1 cellular context compared by ENCODE assay signal in genomic region chr6:156686429-156686939, GRCh38.
TF ChIP-seq lines count a peak whose summit lies in the region.

No MANE protein-coding gene starts in this region.

TF ChIP-seq in HepG2, 621 proteins besides CTCF, POLR2A, EP300 and RAD21 (continued from another document):
- TF ChIP-seq ZC3H4 (CRISPR knock-in tag; IDR thresholded peaks at IDR 0.05; ENCODE audit: borderline replicate concordance) (0 out of 2 replicates have a peak, but pooled peaks have one; percentile 21), ZNF362 (CRISPR knock-in tag; IDR thresholded peaks at IDR 0.05; ENCODE audit: borderline replicate concordance) (0 out of 2 replicates have a peak, but pooled peaks have one; percentile 6), HNF1B (CRISPR knock-in tag; IDR thresholded peaks at IDR 0.05) (0 out of 2 replicates have a peak, but pooled peaks have one; percentile 30), HNRNPK (IDR thresholded peaks at IDR 0.05; ENCODE audit: low read depth, low read length, poor library complexity, severe bottlenecking) (peak; percentile 64), HMGXB4 (CRISPR knock-in tag; IDR thresholded peaks at IDR 0.05; ENCODE audit: borderline replicate concordance in 1 of 2, low read depth in 1 of 2) (peak; percentile 50 to 71; a peak in 2 of 4 replicates), ZBTB34 (CRISPR knock-in tag; IDR thresholded peaks at IDR 0.05) (0 out of 2 replicates have a peak, but pooled peaks have one; percentile 10), IKZF5 (CRISPR knock-in tag; IDR thresholded peaks at IDR 0.05) (0 out of 2 replicates have a peak, but pooled peaks have one; percentile 1), GLMP (CRISPR knock-in tag; IDR thresholded peaks at IDR 0.05; ENCODE audit: borderline replicate concordance) (no peak), TEAD3 (CRISPR knock-in tag; optimal IDR thresholded peaks at IDR 0.05; ENCODE audit: borderline replicate concordance) (peak; percentile 12), SAP130 (CRISPR knock-in tag; IDR thresholded peaks at IDR 0.05; ENCODE audit: low read depth) (peak; percentile 70), ZNF607 (CRISPR knock-in tag; IDR thresholded peaks at IDR 0.05; ENCODE audit: borderline replicate concordance) (0 out of 2 replicates have a peak, but pooled peaks have one; percentile 6), PLSCR1 (CRISPR knock-in tag; IDR thresholded peaks at IDR 0.05; ENCODE audit: borderline replicate concordance) (no peak), MAFF (IDR thresholded peaks at IDR 0.05; ENCODE audit: low read depth, low read length) (no peak), ZNF616 (CRISPR knock-in tag; IDR thresholded peaks at IDR 0.05; ENCODE audit: low read depth) (no peak), BCL6 (CRISPR knock-in tag; IDR thresholded peaks at IDR 0.05) (no peak), CEBPG (CRISPR knock-in tag; IDR thresholded peaks at IDR 0.05) (no peak), NR2C2 (CRISPR knock-in tag; IDR thresholded peaks at IDR 0.05; ENCODE audit: borderline replicate concordance) (peak; percentile 3; the same call in 1 of the 2 replicates), ZMYM4 (CRISPR knock-in tag; IDR thresholded peaks at IDR 0.05) (0 out of 2 replicates have a peak, but pooled peaks have one; percentile 0), CBX2 (IDR thresholded peaks at IDR 0.05; ENCODE audit: low read depth, low read length) (peak; percentile 46; the same call in 1 of the 2 replicates), CBX2 (CRISPR knock-in tag; IDR thresholded peaks at IDR 0.05; ENCODE audit: low read depth) (no peak), ZNF549 (CRISPR knock-in tag; IDR thresholded peaks at IDR 0.05) (no peak), CREB1 (IDR thresholded peaks at IDR 0.05) (no peak), CREB1 (CRISPR knock-in tag; IDR thresholded peaks at IDR 0.05) (peak; percentile 63), ZNF564 (CRISPR knock-in tag; IDR thresholded peaks at IDR 0.05) (peak; percentile 13; the same call in 1 of the 2 replicates), TCF7 (IDR thresholded peaks at IDR 0.05; ENCODE audit: low read depth) (0 out of 2 replicates have a peak, but pooled peaks have one; percentile 12), KAT8 (CRISPR knock-in tag; IDR thresholded peaks at IDR 0.05) (0 out of 2 replicates have a peak, but pooled peaks have one; percentile 3), ZNF543 (CRISPR knock-in tag; IDR thresholded peaks at IDR 0.05) (0 out of 2 replicates have a peak, but pooled peaks have one; percentile 81), SOX13 (IDR thresholded peaks at IDR 0.05) (no peak), SOX13 (CRISPR knock-in tag; conservative IDR thresholded peaks at IDR 0.05 in 1 of 2, IDR thresholded peaks at IDR 0.05 in 1 of 2) (peak in 1 of 2 experiments; percentile 5; a peak in 1 of 4 replicates), ZNF724P (CRISPR knock-in tag; IDR thresholded peaks at IDR 0.05; ENCODE audit: borderline replicate concordance) (no peak), SYNCRIP (IDR thresholded peaks at IDR 0.05; ENCODE audit: insufficient read depth, low read depth, low read length) (no peak), NCOA1 (CRISPR knock-in tag; IDR thresholded peaks at IDR 0.05) (no peak), LBX2 (CRISPR knock-in tag; IDR thresholded peaks at IDR 0.05; ENCODE audit: borderline replicate concordance) (no peak), MYPOP (CRISPR knock-in tag; IDR thresholded peaks at IDR 0.05) (0 out of 2 replicates have a peak, but pooled peaks have one; percentile 3), ZNF280D (CRISPR knock-in tag; IDR thresholded peaks at IDR 0.05) (0 out of 2 replicates have a peak, but pooled peaks have one; percentile 10), SOX6 (IDR thresholded peaks at IDR 0.05) (no peak), SOX6 (CRISPR knock-in tag; IDR thresholded peaks at IDR 0.05) (peak; percentile 24; the same call in 1 of the 2 replicates), MIER3 (CRISPR knock-in tag; IDR thresholded peaks at IDR 0.05; ENCODE audit: borderline replicate concordance) (0 out of 2 replicates have a peak, but pooled peaks have one; percentile 34), ZNF317 (CRISPR knock-in tag; IDR thresholded peaks at IDR 0.05) (peak; percentile 6; the same call in 1 of the 2 replicates), MLLT10 (CRISPR knock-in tag; IDR thresholded peaks at IDR 0.05) (no peak)
